9 cellular contexts compared by ENCODE assay signal in the genomic region with DNA sequence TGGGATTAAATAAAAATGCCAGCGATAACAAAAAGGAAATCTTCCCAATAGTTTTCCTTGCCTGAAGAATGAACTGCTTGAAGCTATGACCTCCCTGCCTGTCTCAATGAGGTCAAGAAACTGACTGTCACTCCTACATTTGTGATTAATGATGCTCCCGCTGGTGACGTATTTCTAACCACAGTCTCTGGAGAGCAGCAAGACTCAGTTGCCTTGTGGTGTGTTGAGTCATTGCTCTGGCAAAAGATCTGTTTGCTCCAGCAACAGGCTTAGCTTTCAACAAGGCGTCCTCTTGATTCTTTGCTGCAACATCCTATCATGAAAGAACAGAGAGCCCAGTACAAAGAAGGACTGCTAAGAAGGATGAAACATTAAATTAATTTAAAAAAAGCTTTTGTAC.
A peak's percentile ranks its signal among the peaks of the same experiment; 100 is the strongest.
DNase-seq lines count a peak whose midpoint lies in the region; ATAC-seq and TF ChIP-seq lines count a peak whose summit lies in the region.
"Had no signal": no experiment of that assay in that cellular context is flagged by ENCODE, and none has a peak within 500 bp of the region (broad histone marks: within the 10 kb centered on the region; RNA-seq: fewer than 3 reads in every experiment).

No MANE protein-coding gene starts in this region.

- H3K9me3 ChIP-seq in GM23248 (ENCODE audit: low read depth) (no peaks in the 10 kb centered on the region), fibroblast of lung (ENCODE audit: control insufficient read depth, insufficient read depth, low read depth, low read length) (no peaks in the 10 kb centered on the region), osteoblast (ENCODE audit: low read depth, low read length) (no peaks in the 10 kb centered on the region)

- H3K4me1 ChIP-seq in GM23248 (ENCODE audit: insufficient read depth) (no peaks in the 10 kb centered on the region), fibroblast of lung (ENCODE audit: control insufficient read depth, extremely low read depth, insufficient read depth, low read length) (peaks cover 12% of the 10 kb centered on the region), osteoblast (ENCODE audit: insufficient read depth, low read length) (peaks cover 23% of the 10 kb centered on the region)

- 10 to 12% methylated on average over 4 of the region's 4 CpGs for WGBS in GM23248 (ENCODE audit: low coverage in 1 of 2, low lambda C conversion rate in 2 of 2, missing lambda C conversion rate in 2 of 2), 2 experiments

- no peaks in the 10 kb centered on the region for H3K9me2 ChIP-seq in GM23248 (ENCODE audit: insufficient read depth)

- H4K20me1 ChIP-seq in GM23248 (ENCODE audit: insufficient read depth) (no peaks in the 10 kb centered on the region), fibroblast of lung (ENCODE audit: control insufficient read depth, extremely low read depth, insufficient read depth, low read length) (no peaks in the 10 kb centered on the region), osteoblast (ENCODE audit: insufficient read depth, low read length) (no peaks in the 10 kb centered on the region)

- no peak overlapping the region for H3K4me2 ChIP-seq in GM23248 (ENCODE audit: unreplicated experiment)
- H3K4me2 ChIP-seq in fibroblast of lung (ENCODE audit: extremely low read depth, insufficient read depth, low read length): peak overlapping the region; percentile 65
- peak overlapping the region; percentile 74 for H3K4me2 ChIP-seq in osteoblast (ENCODE audit: insufficient read depth, low read length)

- no peaks in the 10 kb centered on the region for H3F3A ChIP-seq in GM23248 (ENCODE audit: insufficient read depth)

- H3K36me3 ChIP-seq in GM23248 (ENCODE audit: low read depth): no peaks in the 10 kb centered on the region
- H3K36me3 ChIP-seq in fibroblast of lung (ENCODE audit: control insufficient read depth, insufficient read depth, low read length): no peaks in the 10 kb centered on the region
- no peaks in the 10 kb centered on the region for H3K36me3 ChIP-seq in osteoblast (ENCODE audit: insufficient read depth, low read length)

- H3K27me3 ChIP-seq in GM23248 (replicated peaks; ENCODE audit: insufficient read depth): no peaks in the 10 kb centered on the region
- H3K27me3 ChIP-seq in fibroblast of lung (ENCODE audit: control insufficient read depth, insufficient read depth, low read length): no peaks in the 10 kb centered on the region
- no peaks in the 10 kb centered on the region for H3K27me3 ChIP-seq in osteoblast (ENCODE audit: insufficient read depth, low read length)

- no peak overlapping the region for H3K9ac ChIP-seq in GM23248
- no peak overlapping the region for H3K9ac ChIP-seq in fibroblast of lung (ENCODE audit: insufficient read depth, low read length)

- TF ChIP-seq CTCF in fibroblast of lung (conservative IDR thresholded peaks at IDR 0.05 in 1 of 2, IDR thresholded peaks at IDR 0.05 in 1 of 2; ENCODE audit: low read depth in 1 of 2, low read length in 2 of 2) (no peak), osteoblast (IDR thresholded peaks at IDR 0.05; ENCODE audit: extremely low read depth, low read depth, low read length) (no peak)

- H2AFZ ChIP-seq in GM23248: no peak overlapping the region
- H2AFZ ChIP-seq in fibroblast of lung (ENCODE audit: low read length): no peak overlapping the region
- no peak overlapping the region for H2AFZ ChIP-seq in osteoblast (ENCODE audit: low read length)

- no peak for ATAC-seq in HG03175 (IDR thresholded peaks at IDR 0.05; ENCODE audit: unreplicated experiment)
- no peak for ATAC-seq in GM19455 (IDR thresholded peaks at IDR 0.05; ENCODE audit: unreplicated experiment)
- no peak for ATAC-seq in HG02852 (IDR thresholded peaks at IDR 0.05; ENCODE audit: unreplicated experiment)

- peak; percentile 36 for DNase-seq in GM23248
- DNase-seq in RPMI7951 (ENCODE audit: low read depth): peak; percentile 82
- peak; percentile 99 to 100 for DNase-seq in fibroblast of lung (ENCODE audit: low read depth in 2 of 2)
- peak; percentile 84 for DNase-seq in osteoblast (ENCODE audit: insufficient read length, low spot score, missing footprints)
- DNase-seq in stimulated activated CD4-positive, alpha-beta T cell treated with anti-CD3 and anti-CD28 coated beads, Interleukin-4, amount 100 ng/mL, for 24 hours: no peak
- DNase-seq: activated CD4-positive, alpha-beta T cell treated with anti-CD3 and anti-CD28 coated beads for 1 hour had no signal

- H3K79me2 ChIP-seq in GM23248 (ENCODE audit: insufficient read depth): no peaks in the 10 kb centered on the region
- no peaks in the 10 kb centered on the region for H3K79me2 ChIP-seq in fibroblast of lung (ENCODE audit: control insufficient read depth, insufficient read depth, low read length)
- H3K79me2 ChIP-seq in osteoblast (ENCODE audit: insufficient read depth, low read length): no peaks in the 10 kb centered on the region

- in situ Hi-C loops in GM23248 (cut with MboI): no loop called here

- H3K4me3 ChIP-seq in GM23248 (no peak overlapping the region), fibroblast of lung (replicated peaks in 1 of 4; ENCODE audit: control extremely low read depth in 1 of 4, insufficient read depth in 1 of 4, low read depth in 3 of 4, low read length in 4 of 4) (peak overlapping the region in 1 of 4 experiments; percentile 6), osteoblast (ENCODE audit: insufficient read depth, low read length) (peak overlapping the region; percentile 37)

- H3K27ac ChIP-seq in GM23248 (no peak overlapping the region), fibroblast of lung (ENCODE audit: insufficient read depth, low read length) (peak overlapping the region; percentile 75), osteoblast (ENCODE audit: low read depth, low read length) (peak overlapping the region; percentile 93)
